In genomic region chr17:8628609-8629169, GRCh38 we compare ENCODE assay signal across 9 cellular contexts. TPM values are rescaled to one million over a fixed set of nuclear protein-coding genes. Genes with fewer than 3 reads are reported as not detected.
A peak's percentile ranks its signal among the peaks of the same experiment; 100 is the strongest.
DNase-seq lines count a peak whose midpoint lies in the region; ATAC-seq and TF ChIP-seq lines count a peak whose summit lies in the region.
"Had no signal": no experiment of that assay in that cellular context is flagged by ENCODE, and none has a peak within 500 bp of the region (broad histone marks: within the 10 kb centered on the region; RNA-seq: fewer than 3 reads in every experiment).

No MANE protein-coding gene starts in this region.

- peaks cover 34% of the 10 kb centered on the region for H3K4me1 ChIP-seq in HUES48 (ENCODE audit: control insufficient read depth, insufficient read depth, low read length)
- no peaks in the 10 kb centered on the region for H3K4me1 ChIP-seq in breast epithelium
- H3K4me1 ChIP-seq in naive thymus-derived CD4-positive, alpha-beta T cell (ENCODE audit: control insufficient read depth in 2 of 2, insufficient read depth in 2 of 2, low read length in 2 of 2): peaks cover 5% of the 10 kb centered on the region in 2 donors

- ATAC-seq in CD4-positive, alpha-beta T cell (ENCODE audit: poor library complexity): no peak
- ATAC-seq in naive thymus-derived CD4-positive, alpha-beta T cell: no peak
- no peak for ATAC-seq in GM21381 (IDR thresholded peaks at IDR 0.05; ENCODE audit: unreplicated experiment)

- H3K9me3 ChIP-seq in CD4-positive, alpha-beta T cell (ENCODE audit: control insufficient read depth, low read length): no peaks in the 10 kb centered on the region
- no peaks in the 10 kb centered on the region for H3K9me3 ChIP-seq in HUES48 (ENCODE audit: control insufficient read depth, insufficient read depth, low read length)
- H3K9me3 ChIP-seq in breast epithelium: no peaks in the 10 kb centered on the region
- H3K9me3 ChIP-seq in naive thymus-derived CD4-positive, alpha-beta T cell (ENCODE audit: control insufficient read depth in 2 of 3, low read length in 3 of 3): no peaks in the 10 kb centered on the region

- peak overlapping the region; percentile 46; the same call in 1 of the 2 replicates for H3K9ac ChIP-seq in HUES48 (ENCODE audit: low read depth, low read length)
- H3K9ac ChIP-seq: KMS-11 had no signal

- POLR2A ChIA-PET in CD4-positive, alpha-beta T cell (lab: Charles Lee): no interaction called here
- POLR2A ChIA-PET in naive thymus-derived CD4-positive, alpha-beta T cell (lab: Charles Lee): no interaction called here

- H3K27ac Mint-ChIP-seq in CD4-positive, alpha-beta T cell: no peak overlapping the region
- H3K27ac Mint-ChIP-seq in naive thymus-derived CD4-positive, alpha-beta T cell: peak overlapping the region in 1 of 9 donors; percentile 1

- no peaks in the 10 kb centered on the region for H3K9me3 Mint-ChIP-seq in CD4-positive, alpha-beta T cell
- H3K9me3 Mint-ChIP-seq in naive thymus-derived CD4-positive, alpha-beta T cell: peaks cover 0 to 1% (median 0%) of the 10 kb centered on the region in 11 donors

- peaks cover 23% of the 10 kb centered on the region for H3K4me1 Mint-ChIP-seq in CD4-positive, alpha-beta T cell (ENCODE audit: low read depth)
- peaks cover 0 to 18% (median 13%) of the 10 kb centered on the region in 7 donors for H3K4me1 Mint-ChIP-seq in naive thymus-derived CD4-positive, alpha-beta T cell

- CTCF ChIA-PET in CD4-positive, alpha-beta T cell (lab: Charles Lee): no interaction called here
- CTCF ChIA-PET in naive thymus-derived CD4-positive, alpha-beta T cell (lab: Charles Lee): no interaction called here

- no peak for TF ChIP-seq CTCF in CD4-positive, alpha-beta T cell (IDR thresholded peaks at IDR 0.05)
- TF ChIP-seq CTCF in breast epithelium (IDR thresholded peaks at IDR 0.05): no peak

- H3K4me3 Mint-ChIP-seq in CD4-positive, alpha-beta T cell: peak overlapping the region; percentile 60
- H3K4me3 Mint-ChIP-seq in naive thymus-derived CD4-positive, alpha-beta T cell: peak overlapping the region; percentile 40 to 92 (median 78)

- H3K36me3 Mint-ChIP-seq in CD4-positive, alpha-beta T cell (ENCODE audit: low read depth): peaks cover 7% of the 10 kb centered on the region
- H3K36me3 Mint-ChIP-seq in naive thymus-derived CD4-positive, alpha-beta T cell: no peaks in the 10 kb centered on the region

- H3K36me3 ChIP-seq in HUES48 (ENCODE audit: control insufficient read depth, insufficient read depth, low read length) (0 out of 2 replicates have a peak, but pooled peaks cover 3% of the 10 kb centered on the region), breast epithelium (no peaks in the 10 kb centered on the region)
- H3K36me3 ChIP-seq in naive thymus-derived CD4-positive, alpha-beta T cell (ENCODE audit: control insufficient read depth in 2 of 3, insufficient read depth in 3 of 3, low read length in 3 of 3): no peaks in the 10 kb centered on the region

- TF ChIP-seq POLR2A in breast epithelium (IDR thresholded peaks at IDR 0.05): no peak

- peaks cover 58% of the 10 kb centered on the region for H3K27me3 Mint-ChIP-seq in CD4-positive, alpha-beta T cell
- peaks cover 24 to 68% (median 54%) of the 10 kb centered on the region in 5 donors for H3K27me3 Mint-ChIP-seq in naive thymus-derived CD4-positive, alpha-beta T cell

- H3K27ac ChIP-seq in CD4-positive, alpha-beta T cell (ENCODE audit: low read depth, low read length): no peak overlapping the region
- H3K27ac ChIP-seq in HUES48 (ENCODE audit: low read depth, low read length) (peak overlapping the region; percentile 94), breast epithelium (peak overlapping the region in 1 of 2 donors; percentile 96), caudate nucleus (ENCODE audit: low read depth, low read length) (no peak overlapping the region)
- no peak overlapping the region for H3K27ac ChIP-seq in naive thymus-derived CD4-positive, alpha-beta T cell (ENCODE audit: low read depth, low read length)
- H3K27ac ChIP-seq: KMS-11 had no signal

- DNase-seq in CD4-positive, alpha-beta T cell: no peak
- DNase-seq in breast epithelium (ENCODE audit: low spot score in 2 of 2): no peak
- no peak for DNase-seq in naive thymus-derived CD4-positive, alpha-beta T cell
- DNase-seq in C1 segment of cervical spinal cord (lab: John Stamatoyannopoulos, UW): no peak
- DNase-seq in NCI-H2029 treated with DMSO at 0.1 percent for 48 hours (lab: John Stamatoyannopoulos, UW): no peak
- no peak for DNase-seq in caudate nucleus (lab: John Stamatoyannopoulos, UW)

- peak overlapping the region; percentile 99 for H3K4me3 ChIP-seq in HUES48 (ENCODE audit: low read depth, low read length)
- H3K4me3 ChIP-seq in breast epithelium: peak overlapping the region; percentile 81 to 97 (median 87)
- H3K4me3 ChIP-seq in naive thymus-derived CD4-positive, alpha-beta T cell (ENCODE audit: low read length): no peak overlapping the region

- H3K27me3 ChIP-seq in CD4-positive, alpha-beta T cell (ENCODE audit: control insufficient read depth, insufficient read depth, low read length): peaks cover 36% of the 10 kb centered on the region
- H3K27me3 ChIP-seq in HUES48 (ENCODE audit: control insufficient read depth, insufficient read depth, low read length) (no peaks in the 10 kb centered on the region), breast epithelium (no peaks in the 10 kb centered on the region)
- H3K27me3 ChIP-seq in naive thymus-derived CD4-positive, alpha-beta T cell (ENCODE audit: control insufficient read depth in 2 of 2, insufficient read depth in 2 of 2, low read length in 2 of 2): peaks cover 3 to 4% of the 10 kb centered on the region in 2 donors

- intact Hi-C loops in CD4-positive, alpha-beta T cell (cut with DNase I, micrococcal nuclease): no loop called here
- intact Hi-C loops in breast epithelium (cut with DNase I; ENCODE audit: low total_unique reads): no loop called here
- intact Hi-C loops in naive thymus-derived CD4-positive, alpha-beta T cell (cut with micrococcal nuclease): no loop called here

RNA-seq across cellular contexts. Expression of gene MYH10, which starts 1.8 kb away (rescaled TPM):
- total RNA-seq in CD4-positive, alpha-beta T cell: 1 to 10 TPM; 1.5 to 1.9 TPM
- total RNA-seq in breast epithelium: 10 to 100 TPM; 46.2 to 54.7 (median 46.7) TPM
- 1 to 10 TPM in 4 of 5 experiments, under 1 TPM in 1; 0.85 to 10.0 (median 2.0) TPM for total RNA-seq in naive thymus-derived CD4-positive, alpha-beta T cell
- 1 to 10 TPM; 1.5 to 2.3 TPM for polyA plus RNA-seq in naive thymus-derived CD4-positive, alpha-beta T cell

Comparison
In these comparisons a context has a peak if more than half of its experiments do, and no peak if none do; other contexts are left out.
1. RNA of gene MYH10, which starts 1.8 kb away (total RNA-seq): 46.2 to 54.7 TPM in breast epithelium; 0.85 to 10.0 TPM in naive thymus-derived CD4-positive, alpha-beta T cell and 1.5 to 1.9 TPM in CD4-positive, alpha-beta T cell; every median in the first group is over 4 times any median in the second.